In the genomic region with DNA sequence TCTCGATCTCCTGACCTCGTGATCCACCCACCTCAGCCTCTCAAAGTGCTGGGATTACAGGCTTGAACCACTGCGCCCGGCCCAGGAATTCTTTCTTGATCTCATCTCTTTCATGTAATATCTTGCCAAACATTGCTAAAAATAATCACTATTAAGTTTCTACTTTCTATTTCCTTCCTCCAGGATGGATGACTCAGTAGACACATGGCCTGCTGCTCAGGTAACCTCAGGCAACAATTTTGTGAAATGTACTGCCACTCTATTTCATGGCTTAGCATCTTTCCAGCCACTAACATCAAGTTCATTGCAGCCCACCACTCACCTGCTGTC, we compare ENCODE assay signal across 19 cellular contexts. TPM values are rescaled to one million over a fixed set of nuclear protein-coding genes. Genes with fewer than 3 reads are reported as not detected.
DNase-seq lines count a peak whose midpoint lies in the region; ATAC-seq and TF ChIP-seq lines count a peak whose summit lies in the region.
"Had no signal": no experiment of that assay in that cellular context is flagged by ENCODE, and none has a peak within 500 bp of the region (broad histone marks: within the 10 kb centered on the region; RNA-seq: fewer than 3 reads in every experiment).

No MANE protein-coding gene starts in this region.

- no peak overlapping the region; the same call in 1 of the 2 replicates for H3K4ac ChIP-seq in H9 (ENCODE audit: low read depth, low read length)

- H2BK12ac ChIP-seq in H9 (ENCODE audit: insufficient read length, low read depth, low read length), result peak overlapping the region; percentile 63

- peak overlapping the region; percentile 38 for H3K4me2 ChIP-seq in H9 (ENCODE audit: insufficient read depth, insufficient read length, low read length)
- H3K4me2 ChIP-seq: BLaER1 had no signal

- H2BK5ac ChIP-seq in H9 (ENCODE audit: insufficient read length, low read length), result no peak overlapping the region

- no peak overlapping the region for H3T11ph ChIP-seq in H9 (ENCODE audit: low read length)

- no peak overlapping the region for H4K8ac ChIP-seq in H9 (replicated peaks; ENCODE audit: insufficient read length, low read depth, low read length)

- peak overlapping the region; percentile 50 for H2BK120ac ChIP-seq in H9 (ENCODE audit: low read depth, low read length, poor library complexity, severe bottlenecking)

- peaks cover 16 to 18% of the 10 kb centered on the region in 2 experiments for H3K4me1 Mint-ChIP-seq in H9
- peaks cover 1% of the 10 kb centered on the region for H3K4me1 Mint-ChIP-seq in endodermal cell
- peaks cover 7% of the 10 kb centered on the region for H3K4me1 Mint-ChIP-seq in neural crest cell
- H3K4me1 Mint-ChIP-seq: naive thymus-derived CD8-positive, alpha-beta T cell had no signal

- H3K27ac Mint-ChIP-seq in H9 (peak overlapping the region; percentile 82 to 93 (median 88)), endodermal cell (peak overlapping the region; percentile 92), neural crest cell (ENCODE audit: unreplicated experiment) (no peak overlapping the region)
- H3K27ac Mint-ChIP-seq: activated CD4-positive, alpha-beta memory T cell treated with anti-CD3 and anti-CD28 coated beads, Interleukin-2, amount 10 ng/mL, durations not matched to agents 7 days and 5 days had no signal

- H3K9ac ChIP-seq in H9 (ENCODE audit: extremely low read depth, insufficient read length, low read length) (no peak overlapping the region), endodermal cell (ENCODE audit: extremely low read depth, low read length, poor library complexity, severe bottlenecking) (no peak overlapping the region)
- H3K9ac ChIP-seq: BLaER1 had no signal

- H2AFZ ChIP-seq in H9 (ENCODE audit: low read length), result no peak overlapping the region

- H3K27me3 Mint-ChIP-seq in H9 (ENCODE audit: low read depth) (peaks cover 2% of the 10 kb centered on the region), endodermal cell (ENCODE audit: insufficient read depth) (no peaks in the 10 kb centered on the region), neural crest cell (ENCODE audit: low read depth) (no peaks in the 10 kb centered on the region)

- H3K27ac ChIP-seq in H9 (ENCODE audit: insufficient read length, low read depth, low read length) (peak overlapping the region; percentile 94), endodermal cell (ENCODE audit: low read depth, low read length) (no peak overlapping the region), right lobe of liver (no peak overlapping the region)
- H3K27ac ChIP-seq: BLaER1, vagina had no signal

- peaks cover 3% of the 10 kb centered on the region; the same call in 1 of the 2 replicates for H3K4me1 ChIP-seq in H9 (ENCODE audit: insufficient read depth, low read length)
- no peaks in the 10 kb centered on the region for H3K4me1 ChIP-seq in endodermal cell (ENCODE audit: control insufficient read depth, insufficient read depth, low read length)
- H3K4me1 ChIP-seq in right lobe of liver, result no peaks in the 10 kb centered on the region
- H3K4me1 ChIP-seq: BLaER1, vagina had no signal

- H3K79me1 ChIP-seq in H9 (ENCODE audit: insufficient read depth, low read depth, low read length, poor library complexity, severe bottlenecking), result no peaks in the 10 kb centered on the region

- TF ChIP-seq POLR2A in right lobe of liver (IDR thresholded peaks at IDR 0.05), result no peak

- H4K91ac ChIP-seq in H9 (ENCODE audit: insufficient read length, low read depth, low read length), result no peak overlapping the region

- ATAC-seq in right lobe of liver (no peak), HG02973 (IDR thresholded peaks at IDR 0.05; ENCODE audit: unreplicated experiment) (no peak), GM19463 (IDR thresholded peaks at IDR 0.05; ENCODE audit: unreplicated experiment) (no peak)
- ATAC-seq: left colon; naive thymus-derived CD8-positive, alpha-beta T cell had no signal

- no peaks in the 10 kb centered on the region; a peak in 3 of 5 replicates for H3K9me3 Mint-ChIP-seq in H9
- no peaks in the 10 kb centered on the region for H3K9me3 Mint-ChIP-seq in endodermal cell
- H3K9me3 Mint-ChIP-seq in neural crest cell, result peaks cover 4% of the 10 kb centered on the region

- H2AK5ac ChIP-seq in H9 (ENCODE audit: insufficient read length, low read length), result no peak overlapping the region

- H3K56ac ChIP-seq in H9 (ENCODE audit: insufficient read length, low read depth, low read length), result no peak overlapping the region

- H2BK20ac ChIP-seq in H9 (ENCODE audit: low read depth, low read length, poor library complexity, severe bottlenecking), result no peak overlapping the region

- H4K20me1 ChIP-seq in H9 (ENCODE audit: control insufficient read depth, insufficient read depth, insufficient read length), result no peaks in the 10 kb centered on the region
- H4K20me1 ChIP-seq: BLaER1 had no signal

- H3K79me2 ChIP-seq in H9 (ENCODE audit: insufficient read depth, low read length), result no peaks in the 10 kb centered on the region

- H3K4me3 ChIP-seq in endodermal cell (ENCODE audit: low read length), result no peak overlapping the region
- no peak overlapping the region for H3K4me3 ChIP-seq in right lobe of liver
- H3K4me3 ChIP-seq: BLaER1, vagina had no signal

- peak overlapping the region; percentile 49 for H4K5ac ChIP-seq in H9 (ENCODE audit: insufficient read length, low read depth, low read length)

- H3K23me2 ChIP-seq in H9 (ENCODE audit: insufficient read length, low read depth, low read length, poor library complexity, severe bottlenecking), result no peaks in the 10 kb centered on the region

- H3K36me3 ChIP-seq in endodermal cell (ENCODE audit: control insufficient read depth, insufficient read depth, low read length) (no peaks in the 10 kb centered on the region), right lobe of liver (no peaks in the 10 kb centered on the region)
- H3K36me3 ChIP-seq: BLaER1, vagina had no signal

- H3K9me3 ChIP-seq in H9 (ENCODE audit: control insufficient read depth, low read depth, low read length) (no peaks in the 10 kb centered on the region), endodermal cell (ENCODE audit: control insufficient read depth, low read length) (no peaks in the 10 kb centered on the region), right lobe of liver (no peaks in the 10 kb centered on the region)
- H3K9me3 ChIP-seq: vagina had no signal

- H3K14ac ChIP-seq in H9 (ENCODE audit: insufficient read depth, low read length), result no peak overlapping the region; the same call in 1 of the 2 replicates

- TF ChIP-seq CTCF in H9 (conservative IDR thresholded peaks at IDR 0.05) (no peak), endodermal cell (conservative IDR thresholded peaks at IDR 0.05) (no peak), neural crest cell (conservative IDR thresholded peaks at IDR 0.05) (no peak), right lobe of liver (IDR thresholded peaks at IDR 0.05) (no peak)

- peak overlapping the region; percentile 18 to 46; a peak in 3 of 5 replicates for H3K4me3 Mint-ChIP-seq in H9
- H3K4me3 Mint-ChIP-seq in endodermal cell, result peak overlapping the region; percentile 59
- H3K4me3 Mint-ChIP-seq in neural crest cell, result peak overlapping the region; percentile 66
- H3K4me3 Mint-ChIP-seq: activated CD4-positive, alpha-beta memory T cell treated with anti-CD3 and anti-CD28 coated beads, Interleukin-2, amount 10 ng/mL, durations not matched to agents 7 days and 5 days; naive thymus-derived CD8-positive, alpha-beta T cell had no signal

- H3K27me3 ChIP-seq in H9 (ENCODE audit: insufficient read depth, low read length), result no peaks in the 10 kb centered on the region; the same call in 1 of the 2 replicates
- no peaks in the 10 kb centered on the region for H3K27me3 ChIP-seq in endodermal cell (ENCODE audit: control insufficient read depth, insufficient read depth, low read length, poor library complexity, severe bottlenecking)
- H3K27me3 ChIP-seq in right lobe of liver, result no peaks in the 10 kb centered on the region
- H3K27me3 ChIP-seq: BLaER1, vagina had no signal

- DNase-seq in H9 (no peak), NCI-H226 (peak; percentile 39), endodermal cell (peak; percentile 57), neural crest cell (ENCODE audit: low read depth, low spot score) (no peak), SKM-1 (lab: John Stamatoyannopoulos, UW; ENCODE audit: unreplicated experiment) (no peak), right lobe of liver (no peak)
- DNase-seq: activated CD4-positive, alpha-beta memory T cell treated with anti-CD3 and anti-CD28 coated beads, Interleukin-2, amount 10 ng/mL, durations not matched to agents 7 days and 5 days; effector CD8-positive, alpha-beta T cell; left colon; naive thymus-derived CD8-positive, alpha-beta T cell; NCI-H146; NCI-H69; retina; SIG-M5 had no signal

- H3K23ac ChIP-seq in H9 (ENCODE audit: insufficient read length, low read depth, low read length), result no peak overlapping the region

- H2BK15ac ChIP-seq in H9 (ENCODE audit: low read depth, low read length), result no peak overlapping the region

- H3K36me3 Mint-ChIP-seq in H9 (ENCODE audit: insufficient read depth in 1 of 3, low read depth in 3 of 3) (peaks cover 0 to 5% (median 0%) of the 10 kb centered on the region in 3 experiments; a peak in 2 of 7 replicates), endodermal cell (ENCODE audit: low read depth) (no peaks in the 10 kb centered on the region), neural crest cell (ENCODE audit: low read depth) (no peaks in the 10 kb centered on the region)
- H3K36me3 Mint-ChIP-seq: brain; naive thymus-derived CD8-positive, alpha-beta T cell had no signal

- no CpG with 5 or more reads among the region's 4 CpGs for WGBS in H9 (ENCODE audit: extremely low coverage, insufficient read length, low lambda C conversion rate)
- WGBS in endodermal cell (ENCODE audit: insufficient coverage in 1 of 2, insufficient read length in 1 of 2), 2 experiments, result 88 to 100% methylated on average over 4 of the region's 4 CpGs
- WGBS in right lobe of liver (ENCODE audit: insufficient coverage, low coverage, low lambda C conversion rate, missing lambda C conversion rate), result 68% methylated on average over 4 of the region's 4 CpGs

- H3K18ac ChIP-seq in H9 (ENCODE audit: insufficient read length, low read depth, low read length), result peak overlapping the region; percentile 82

- intact Hi-C loops in right lobe of liver (cut with DNase I), result no loop called here

RNA-seq across cellular contexts. Expression of a gene that starts 11.1 kb away (rescaled TPM):
- total RNA-seq in H9 (2021) (202 and 206 TPM in 2 replicates), endodermal cell (100 to 1,000 TPM; 168 to 183 TPM), neural crest cell (128 and 139 TPM in 2 replicates), right lobe of liver (10 to 100 TPM; 43.3 to 70.8 (median 55.0) TPM)
- polyA plus RNA-seq in endodermal cell (2013, experiment 1 of 2), result 151 TPM
- 147 TPM for polyA plus RNA-seq in endodermal cell (2013, experiment 2 of 2)

RNA-seq across cellular contexts. Expression of a gene that starts 16.1 kb away (rescaled TPM):
- total RNA-seq in H9 (2021) (164 and 168 TPM in 2 replicates), endodermal cell (10 to 100 TPM; 73.5 to 82.7 TPM), neural crest cell (103 and 110 TPM in 2 replicates), right lobe of liver (10 to 100 TPM; 16.4 to 37.8 (median 28.4) TPM)
- 74.9 TPM for polyA plus RNA-seq in endodermal cell (2013, experiment 1 of 2)
- 77.2 TPM for polyA plus RNA-seq in endodermal cell (2013, experiment 2 of 2)

Comparison
In these comparisons a context has a peak if more than half of its experiments do, and no peak if none do; other contexts are left out.
1. DNase-seq: peak in NCI-H226 (single experiment) and endodermal cell (single experiment); none in H9 (single experiment), neural crest cell (single experiment), SKM-1 (single experiment) and right lobe of liver (0 of 3).
2. Peak in every context shown above with its lines, with median percentiles within 50 percentile points of each other: H3K4me3 Mint-ChIP-seq.